ENCODE assay signal across 20 cellular contexts in the genomic region with DNA sequence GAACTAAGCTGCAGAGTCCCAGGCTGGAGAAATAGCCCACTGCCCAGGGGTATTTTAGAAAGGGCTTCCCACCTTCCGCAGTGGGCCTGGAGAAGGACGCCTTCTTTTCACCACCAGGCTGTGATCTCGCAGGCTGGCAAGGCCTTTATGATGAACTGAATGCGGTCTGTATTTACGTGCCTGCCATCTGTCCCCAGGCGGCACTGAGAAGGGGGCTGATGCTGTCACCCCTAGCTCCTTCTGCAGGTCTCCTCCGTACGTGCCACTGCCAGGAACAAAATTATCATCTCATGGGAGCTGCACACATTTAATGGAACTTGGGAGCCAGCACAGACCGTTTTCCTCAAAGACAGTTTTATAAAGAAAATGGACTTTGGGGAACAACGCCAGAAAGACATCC.
DNase-seq lines count a peak whose midpoint lies in the region; TF ChIP-seq lines count a peak whose summit lies in the region.
"Had no signal": no experiment of that assay in that cellular context is flagged by ENCODE, and none has a peak within 500 bp of the region (broad histone marks: within the 10 kb centered on the region; RNA-seq: fewer than 3 reads in every experiment).

No MANE protein-coding gene starts in this region.

- H3K4me3 ChIP-seq in uterus, result no peak overlapping the region
- H3K4me3 ChIP-seq: BLaER1 treated with 17β-estradiol and CSF1 and Interleukin-3, amounts not matched to agents 10 nM and 100 nM; HAP-1; K562; PC-9; SJCRH30 had no signal

- intact Hi-C loops in uterus (cut with DNase I; ENCODE audit: low total_unique reads), result no loop called here

- peaks cover 5% of the 10 kb centered on the region for H3K9me3 Mint-ChIP-seq in nephron
- H3K9me3 Mint-ChIP-seq: CD4-positive, alpha-beta T cell; HFFc6 had no signal

- peak overlapping the region in 2 of 3 experiments; percentile 58 to 78 for H3K27ac Mint-ChIP-seq in nephron
- H3K27ac Mint-ChIP-seq: CD4-positive, alpha-beta T cell; HFFc6 had no signal

- H3K4me3 Mint-ChIP-seq in nephron, result no peak overlapping the region
- H3K4me3 Mint-ChIP-seq: CD4-positive, alpha-beta T cell; HFFc6 had no signal

- H3K9me3 ChIP-seq in uterus, result no peaks in the 10 kb centered on the region
- H3K9me3 ChIP-seq: HAP-1 had no signal

- no peaks in the 10 kb centered on the region for H3K36me3 ChIP-seq in uterus
- H3K36me3 ChIP-seq: BLaER1 treated with 17β-estradiol and CSF1 and Interleukin-3, amounts not matched to agents 10 nM and 100 nM; HAP-1; SJCRH30 had no signal

- DNase-seq in NCI-H524 (lab: John Stamatoyannopoulos, UW) (peak; percentile 8 to 35), NCI-H524 treated with DMSO at 0.1 percent for 48 hours (lab: John Stamatoyannopoulos, UW) (no peak), NCI-H69 (lab: John Stamatoyannopoulos, UW) (peak; percentile 50), retina (peak; percentile 52), uterus (no peak), SKM-1 (lab: John Stamatoyannopoulos, UW; ENCODE audit: unreplicated experiment) (no peak), NCI-H2171 treated with DMSO at 0.1 percent for 48 hours (lab: John Stamatoyannopoulos, UW) (no peak)
- DNase-seq: CD4-positive, alpha-beta T cell; GOT3; HFFc6; Kasumi-1; NCI-H1105 treated with DMSO at 0.1 percent for 48 hours; NCI-H146; NCI-H2029 treated with DMSO at 0.1 percent for 48 hours; PC-9; SJCRH30 had no signal

- H3K4me1 Mint-ChIP-seq in nephron, result peaks cover 40% of the 10 kb centered on the region

- H3K27ac ChIP-seq in uterus, result no peak overlapping the region
- H3K27ac ChIP-seq: BLaER1 treated with 17β-estradiol and CSF1 and Interleukin-3, amounts not matched to agents 10 nM and 100 nM; PC-9; SJCRH30 had no signal

- TF ChIP-seq CTCF in nephron (IDR thresholded peaks at IDR 0.05; ENCODE audit: unreplicated experiment in 3 of 3), result no peak
- no peak for TF ChIP-seq CTCF in uterus (IDR thresholded peaks at IDR 0.05)

- H3K27me3 Mint-ChIP-seq in nephron (ENCODE audit: low read depth), result no peaks in the 10 kb centered on the region
- H3K27me3 Mint-ChIP-seq: CD4-positive, alpha-beta T cell had no signal

- peaks cover 6% of the 10 kb centered on the region for H3K36me3 Mint-ChIP-seq in nephron (ENCODE audit: low read depth)

- TF ChIP-seq POLR2A in uterus (IDR thresholded peaks at IDR 0.05), result no peak

- no peaks in the 10 kb centered on the region for H3K4me1 ChIP-seq in uterus
- H3K4me1 ChIP-seq: BLaER1 treated with 17β-estradiol and CSF1 and Interleukin-3, amounts not matched to agents 10 nM and 100 nM; HAP-1 had no signal

- H3K27me3 ChIP-seq in uterus, result no peaks in the 10 kb centered on the region
- H3K27me3 ChIP-seq: BLaER1 treated with 17β-estradiol and CSF1 and Interleukin-3, amounts not matched to agents 10 nM and 100 nM; SJCRH30 had no signal

Comparison
In these comparisons a context has a peak if more than half of its experiments do, and no peak if none do; other contexts are left out.
1. DNase-seq: peak in NCI-H524 (2 of 2), NCI-H69 (single experiment) and retina (single experiment); none in NCI-H524 treated with DMSO at 0.1 percent for 48 hours (single experiment), uterus (0 of 2), SKM-1 (single experiment) and NCI-H2171 treated with DMSO at 0.1 percent for 48 hours (single experiment).